In the genomic region with DNA sequence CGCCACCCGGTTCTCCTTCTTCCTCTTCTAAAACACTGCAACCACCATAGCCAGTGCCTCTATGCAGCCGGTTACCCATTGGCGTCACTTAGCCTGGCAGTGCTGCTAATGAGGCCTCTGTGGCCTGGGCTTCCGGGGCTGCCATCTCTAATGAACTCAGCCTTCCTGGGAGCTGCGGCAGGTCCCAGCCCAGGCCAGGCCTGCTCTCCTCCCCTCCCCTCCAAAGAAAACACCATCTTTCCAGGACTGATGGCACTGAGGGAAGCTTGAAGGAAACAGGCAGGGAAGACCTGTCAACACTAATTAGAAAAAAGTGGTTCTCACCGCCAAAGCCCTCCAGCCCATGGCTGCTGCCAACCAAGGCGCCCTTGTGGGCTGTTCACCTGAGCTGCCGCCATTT, we compare ENCODE assay signal across 29 cellular contexts.
"Had no signal": no experiment of that assay in that cellular context is flagged by ENCODE, and none has a peak within 500 bp of the region (broad histone marks: within the 10 kb centered on the region; RNA-seq: fewer than 3 reads in every experiment).

No MANE protein-coding gene starts in this region.

- H3K27me3 ChIP-seq: brain microvascular endothelial cell had no signal

- DNase-seq: activated B cell treated with CpG ODN at 0.5 μM for 24 hours; activated CD4-positive, alpha-beta T cell treated with anti-CD3 and anti-CD28 coated beads for 48 hours; activated CD4-positive, alpha-beta T cell treated with anti-CD3 and anti-CD28 coated beads, Interleukin-2, amount 50 U/mL, for 1 hour; activated CD4-positive, alpha-beta T cell treated with anti-CD3 and anti-CD28 coated beads, Interleukin-2, amount 50 U/mL, for 48 hours; activated CD8-positive, alpha-beta memory T cell treated with anti-CD3 and anti-CD28 coated beads for 24 hours; activated CD8-positive, alpha-beta T cell treated with anti-CD3 and anti-CD28 coated beads for 36 hours; activated effector memory CD4-positive, alpha-beta T cell treated with Interleukin-2 at 50 U/mL for 16 hours; activated gamma-delta T cell treated with Interleukin-2 at 50 U/mL for 16 hours; activated naive CD4-positive, alpha-beta T cell treated with anti-CD3 and anti-CD28 coated beads, Interleukin-2, amount 50 U/mL, for 16 hours; activated naive CD4-positive, alpha-beta T cell treated with Interleukin-2 at 50 U/mL for 16 hours; activated T-cell treated with anti-CD3 and anti-CD28 coated beads, Interleukin-2, amount 50 U/mL, for 4 hours; amniotic stem cell; anterior cingulate cortex; brain microvascular endothelial cell; cortex of kidney; effector CD8-positive, alpha-beta T cell; foreskin fibroblast; head of caudate nucleus; T-helper 9 cell; WERI-Rb-1 had no signal

- H3K36me3 ChIP-seq: brain microvascular endothelial cell, WERI-Rb-1 had no signal

- ATAC-seq: activated CD4-positive, CD25-positive, alpha-beta regulatory T cell treated with anti-CD3 and anti-CD28 coated beads, Interleukin-2, amount 50 U/mL, for 24 hours; activated CD8-positive, alpha-beta T cell treated with anti-CD3 and anti-CD28 coated beads for 36 hours; activated T-cell treated with anti-CD3 and anti-CD28 coated beads, Interleukin-2, amount 50 U/mL, for 4 hours; activated T-helper 17 cell treated with anti-CD3 and anti-CD28 coated beads, Interleukin-2, amount 50 U/mL, for 72 hours had no signal

- FAIRE-seq: astrocyte, bronchial epithelial cell, colon, endometrium, endothelial cell of umbilical vein, frontal cortex had no signal

- H3K27ac ChIP-seq: brain microvascular endothelial cell, epithelial cell of prostate, WERI-Rb-1 had no signal
